Comparison of ENCODE assay signal across 1 cellular context in the genomic region with DNA sequence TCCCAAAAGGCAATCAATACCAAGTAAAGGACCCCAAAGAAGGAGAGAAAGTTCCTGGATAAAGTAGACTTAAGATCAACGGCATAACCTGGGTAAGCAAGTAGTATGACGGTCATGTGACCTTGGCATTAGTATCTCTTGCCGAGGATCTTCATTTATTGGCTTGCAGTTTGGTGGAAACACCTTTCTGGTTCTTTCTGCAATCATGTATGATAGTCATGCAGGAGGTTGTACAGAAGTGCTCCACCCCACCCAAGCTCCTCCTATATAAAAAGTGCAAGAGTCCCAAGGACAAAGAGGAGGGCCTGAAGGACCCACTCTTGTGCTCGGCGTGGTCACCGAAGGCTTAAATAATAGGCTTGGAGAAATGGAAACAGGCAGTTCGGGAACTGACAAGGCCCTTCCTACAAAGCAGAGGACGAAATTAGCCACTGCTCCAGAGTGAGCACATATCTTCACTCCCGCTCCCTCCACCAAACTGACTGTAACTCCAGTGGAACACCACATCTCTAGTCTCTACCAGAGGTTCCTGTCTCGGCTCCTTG.
TF ChIP-seq lines count a peak whose summit lies in the region.

No MANE protein-coding gene starts in this region.

TF ChIP-seq in GM12878, 131 proteins besides CTCF, POLR2A, EP300 and RAD21:
- TF ChIP-seq, protein P1, sequence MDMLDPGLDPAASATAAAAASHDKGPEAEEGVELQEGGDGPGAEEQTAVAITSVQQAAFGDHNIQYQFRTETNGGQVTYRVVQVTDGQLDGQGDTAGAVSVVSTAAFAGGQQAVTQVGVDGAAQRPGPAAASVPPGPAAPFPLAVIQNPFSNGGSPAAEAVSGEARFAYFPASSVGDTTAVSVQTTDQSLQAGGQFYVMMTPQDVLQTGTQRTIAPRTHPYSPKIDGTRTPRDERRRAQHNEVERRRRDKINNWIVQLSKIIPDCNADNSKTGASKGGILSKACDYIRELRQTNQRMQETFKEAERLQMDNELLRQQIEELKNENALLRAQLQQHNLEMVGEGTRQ (IDR thresholded peaks at IDR 0.05; ENCODE audit: borderline replicate concordance, low read depth, low read length), result peak; percentile 28; the same call in 1 of the 2 replicates
- TF ChIP-seq, protein P2, sequence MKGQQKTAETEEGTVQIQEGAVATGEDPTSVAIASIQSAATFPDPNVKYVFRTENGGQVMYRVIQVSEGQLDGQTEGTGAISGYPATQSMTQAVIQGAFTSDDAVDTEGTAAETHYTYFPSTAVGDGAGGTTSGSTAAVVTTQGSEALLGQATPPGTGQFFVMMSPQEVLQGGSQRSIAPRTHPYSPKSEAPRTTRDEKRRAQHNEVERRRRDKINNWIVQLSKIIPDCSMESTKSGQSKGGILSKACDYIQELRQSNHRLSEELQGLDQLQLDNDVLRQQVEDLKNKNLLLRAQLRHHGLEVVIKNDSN (IDR thresholded peaks at IDR 0.05; ENCODE audit: borderline replicate concordance, extremely low read length, insufficient read depth, low read depth, low read length), result peak; percentile 50
- TF ChIP-seq RAD51 (IDR thresholded peaks at IDR 0.05) (peak; percentile 88), NBN (IDR thresholded peaks at IDR 0.05) (0 out of 2 replicates have a peak, but pooled peaks have one; percentile 26)
- TF ChIP-seq, protein P3, sequence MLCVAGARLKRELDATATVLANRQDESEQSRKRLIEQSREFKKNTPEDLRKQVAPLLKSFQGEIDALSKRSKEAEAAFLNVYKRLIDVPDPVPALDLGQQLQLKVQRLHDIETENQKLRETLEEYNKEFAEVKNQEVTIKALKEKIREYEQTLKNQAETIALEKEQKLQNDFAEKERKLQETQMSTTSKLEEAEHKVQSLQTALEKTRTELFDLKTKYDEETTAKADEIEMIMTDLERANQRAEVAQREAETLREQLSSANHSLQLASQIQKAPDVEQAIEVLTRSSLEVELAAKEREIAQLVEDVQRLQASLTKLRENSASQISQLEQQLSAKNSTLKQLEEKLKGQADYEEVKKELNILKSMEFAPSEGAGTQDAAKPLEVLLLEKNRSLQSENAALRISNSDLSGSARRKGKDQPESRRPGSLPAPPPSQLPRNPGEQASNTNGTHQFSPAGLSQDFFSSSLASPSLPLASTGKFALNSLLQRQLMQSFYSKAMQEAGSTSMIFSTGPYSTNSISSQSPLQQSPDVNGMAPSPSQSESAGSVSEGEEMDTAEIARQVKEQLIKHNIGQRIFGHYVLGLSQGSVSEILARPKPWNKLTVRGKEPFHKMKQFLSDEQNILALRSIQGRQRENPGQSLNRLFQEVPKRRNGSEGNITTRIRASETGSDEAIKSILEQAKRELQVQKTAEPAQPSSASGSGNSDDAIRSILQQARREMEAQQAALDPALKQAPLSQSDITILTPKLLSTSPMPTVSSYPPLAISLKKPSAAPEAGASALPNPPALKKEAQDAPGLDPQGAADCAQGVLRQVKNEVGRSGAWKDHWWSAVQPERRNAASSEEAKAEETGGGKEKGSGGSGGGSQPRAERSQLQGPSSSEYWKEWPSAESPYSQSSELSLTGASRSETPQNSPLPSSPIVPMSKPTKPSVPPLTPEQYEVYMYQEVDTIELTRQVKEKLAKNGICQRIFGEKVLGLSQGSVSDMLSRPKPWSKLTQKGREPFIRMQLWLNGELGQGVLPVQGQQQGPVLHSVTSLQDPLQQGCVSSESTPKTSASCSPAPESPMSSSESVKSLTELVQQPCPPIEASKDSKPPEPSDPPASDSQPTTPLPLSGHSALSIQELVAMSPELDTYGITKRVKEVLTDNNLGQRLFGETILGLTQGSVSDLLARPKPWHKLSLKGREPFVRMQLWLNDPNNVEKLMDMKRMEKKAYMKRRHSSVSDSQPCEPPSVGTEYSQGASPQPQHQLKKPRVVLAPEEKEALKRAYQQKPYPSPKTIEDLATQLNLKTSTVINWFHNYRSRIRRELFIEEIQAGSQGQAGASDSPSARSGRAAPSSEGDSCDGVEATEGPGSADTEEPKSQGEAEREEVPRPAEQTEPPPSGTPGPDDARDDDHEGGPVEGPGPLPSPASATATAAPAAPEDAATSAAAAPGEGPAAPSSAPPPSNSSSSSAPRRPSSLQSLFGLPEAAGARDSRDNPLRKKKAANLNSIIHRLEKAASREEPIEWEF (IDR thresholded peaks at IDR 0.05; ENCODE audit: insufficient replicate concordance, low read depth, low read length), result no peak
TF ChIP-seq in GM12878: peak in this region for 4.
